In the genomic region with DNA sequence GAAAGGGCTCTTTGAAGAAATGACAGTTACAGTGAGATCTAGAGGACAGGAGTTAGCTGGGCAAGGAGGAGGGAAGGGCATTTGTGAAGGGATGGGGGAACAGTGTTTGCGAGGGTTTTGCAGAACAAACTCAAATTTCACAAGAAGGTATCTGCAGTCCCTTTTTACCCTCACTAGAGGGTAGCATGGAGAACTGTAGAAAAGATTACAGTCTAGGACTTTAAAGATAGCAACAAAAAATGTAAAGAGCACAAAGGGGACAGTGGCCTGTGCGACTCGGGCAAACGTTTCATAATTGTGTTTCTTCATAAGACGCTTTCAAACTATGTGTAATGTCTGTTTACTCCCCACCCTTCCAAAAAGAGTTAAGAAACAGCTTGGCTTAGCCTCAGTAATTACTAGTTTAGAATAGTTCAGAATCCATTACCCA, we compare ENCODE assay signal across 1 cellular context.
A peak's percentile ranks its signal among the peaks of the same experiment; 100 is the strongest.
TF ChIP-seq lines count a peak whose summit lies in the region.

No MANE protein-coding gene starts in this region.

TF ChIP-seq in HepG2, 621 proteins besides CTCF, POLR2A, EP300 and RAD21 (continued from another document and continues in another):
- TF ChIP-seq, protein P1, sequence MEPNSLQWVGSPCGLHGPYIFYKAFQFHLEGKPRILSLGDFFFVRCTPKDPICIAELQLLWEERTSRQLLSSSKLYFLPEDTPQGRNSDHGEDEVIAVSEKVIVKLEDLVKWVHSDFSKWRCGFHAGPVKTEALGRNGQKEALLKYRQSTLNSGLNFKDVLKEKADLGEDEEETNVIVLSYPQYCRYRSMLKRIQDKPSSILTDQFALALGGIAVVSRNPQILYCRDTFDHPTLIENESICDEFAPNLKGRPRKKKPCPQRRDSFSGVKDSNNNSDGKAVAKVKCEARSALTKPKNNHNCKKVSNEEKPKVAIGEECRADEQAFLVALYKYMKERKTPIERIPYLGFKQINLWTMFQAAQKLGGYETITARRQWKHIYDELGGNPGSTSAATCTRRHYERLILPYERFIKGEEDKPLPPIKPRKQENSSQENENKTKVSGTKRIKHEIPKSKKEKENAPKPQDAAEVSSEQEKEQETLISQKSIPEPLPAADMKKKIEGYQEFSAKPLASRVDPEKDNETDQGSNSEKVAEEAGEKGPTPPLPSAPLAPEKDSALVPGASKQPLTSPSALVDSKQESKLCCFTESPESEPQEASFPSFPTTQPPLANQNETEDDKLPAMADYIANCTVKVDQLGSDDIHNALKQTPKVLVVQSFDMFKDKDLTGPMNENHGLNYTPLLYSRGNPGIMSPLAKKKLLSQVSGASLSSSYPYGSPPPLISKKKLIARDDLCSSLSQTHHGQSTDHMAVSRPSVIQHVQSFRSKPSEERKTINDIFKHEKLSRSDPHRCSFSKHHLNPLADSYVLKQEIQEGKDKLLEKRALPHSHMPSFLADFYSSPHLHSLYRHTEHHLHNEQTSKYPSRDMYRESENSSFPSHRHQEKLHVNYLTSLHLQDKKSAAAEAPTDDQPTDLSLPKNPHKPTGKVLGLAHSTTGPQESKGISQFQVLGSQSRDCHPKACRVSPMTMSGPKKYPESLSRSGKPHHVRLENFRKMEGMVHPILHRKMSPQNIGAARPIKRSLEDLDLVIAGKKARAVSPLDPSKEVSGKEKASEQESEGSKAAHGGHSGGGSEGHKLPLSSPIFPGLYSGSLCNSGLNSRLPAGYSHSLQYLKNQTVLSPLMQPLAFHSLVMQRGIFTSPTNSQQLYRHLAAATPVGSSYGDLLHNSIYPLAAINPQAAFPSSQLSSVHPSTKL (CRISPR knock-in tag; IDR thresholded peaks at IDR 0.05), result peak; percentile 56; the same call in 1 of the 2 replicates
- TF ChIP-seq ZNF543 (CRISPR knock-in tag; IDR thresholded peaks at IDR 0.05) (no peak), SIX1 (CRISPR knock-in tag; IDR thresholded peaks at IDR 0.05; ENCODE audit: borderline replicate concordance) (peak; percentile 67; the same call in 1 of the 2 replicates), ZNF33B (CRISPR knock-in tag; IDR thresholded peaks at IDR 0.05) (peak; percentile 55; the same call in 1 of the 2 replicates), ZNF768 (CRISPR knock-in tag; IDR thresholded peaks at IDR 0.05) (no peak), YEATS2 (CRISPR knock-in tag; IDR thresholded peaks at IDR 0.05; ENCODE audit: borderline replicate concordance) (0 out of 2 replicates have a peak, but pooled peaks have one; percentile 29), ZNF124 (CRISPR knock-in tag; IDR thresholded peaks at IDR 0.05) (0 out of 2 replicates have a peak, but pooled peaks have one; percentile 13), ZNF678 (CRISPR knock-in tag; IDR thresholded peaks at IDR 0.05) (no peak), PAWR (CRISPR knock-in tag; IDR thresholded peaks at IDR 0.05; ENCODE audit: borderline replicate concordance) (no peak), HOXA5 (CRISPR knock-in tag; IDR thresholded peaks at IDR 0.05) (peak; percentile 34; the same call in 1 of the 2 replicates), GATAD2A (CRISPR knock-in tag; IDR thresholded peaks at IDR 0.05) (peak; percentile 84), CBX5 (CRISPR knock-in tag; IDR thresholded peaks at IDR 0.05; ENCODE audit: borderline replicate concordance) (peak; percentile 29), ZMYM4 (CRISPR knock-in tag; IDR thresholded peaks at IDR 0.05) (0 out of 2 replicates have a peak, but pooled peaks have one; percentile 29), SNAPC2 (CRISPR knock-in tag; IDR thresholded peaks at IDR 0.05) (peak; percentile 61; the same call in 1 of the 2 replicates), NONO (IDR thresholded peaks at IDR 0.05) (no peak), NONO (CRISPR knock-in tag; conservative IDR thresholded peaks at IDR 0.05) (no peak), RARA (CRISPR knock-in tag; IDR thresholded peaks at IDR 0.05) (peak; percentile 52), ZNF713 (CRISPR knock-in tag; IDR thresholded peaks at IDR 0.05) (0 out of 2 replicates have a peak, but pooled peaks have one; percentile 43), ZNF782 (CRISPR knock-in tag; IDR thresholded peaks at IDR 0.05; ENCODE audit: borderline replicate concordance) (0 out of 2 replicates have a peak, but pooled peaks have one; percentile 5), SMC3 (IDR thresholded peaks at IDR 0.05; ENCODE audit: low read length) (peak; percentile 99), ZNF20 (CRISPR knock-in tag; IDR thresholded peaks at IDR 0.05) (no peak), HIVEP1 (CRISPR knock-in tag; IDR thresholded peaks at IDR 0.05) (no peak), KDM2A (CRISPR knock-in tag; IDR thresholded peaks at IDR 0.05; ENCODE audit: borderline replicate concordance, low read depth) (no peak), IRF2 (CRISPR knock-in tag; IDR thresholded peaks at IDR 0.05) (peak; percentile 79), ZKSCAN5 (CRISPR knock-in tag; IDR thresholded peaks at IDR 0.05) (no peak), LCORL (IDR thresholded peaks at IDR 0.05) (no peak), LCORL (CRISPR knock-in tag; IDR thresholded peaks at IDR 0.05) (peak; percentile 66; the same call in 1 of the 2 replicates), SP140L (CRISPR knock-in tag; IDR thresholded peaks at IDR 0.05; ENCODE audit: borderline replicate concordance) (0 out of 2 replicates have a peak, but pooled peaks have one; percentile 25)
- TF ChIP-seq, protein P2, sequence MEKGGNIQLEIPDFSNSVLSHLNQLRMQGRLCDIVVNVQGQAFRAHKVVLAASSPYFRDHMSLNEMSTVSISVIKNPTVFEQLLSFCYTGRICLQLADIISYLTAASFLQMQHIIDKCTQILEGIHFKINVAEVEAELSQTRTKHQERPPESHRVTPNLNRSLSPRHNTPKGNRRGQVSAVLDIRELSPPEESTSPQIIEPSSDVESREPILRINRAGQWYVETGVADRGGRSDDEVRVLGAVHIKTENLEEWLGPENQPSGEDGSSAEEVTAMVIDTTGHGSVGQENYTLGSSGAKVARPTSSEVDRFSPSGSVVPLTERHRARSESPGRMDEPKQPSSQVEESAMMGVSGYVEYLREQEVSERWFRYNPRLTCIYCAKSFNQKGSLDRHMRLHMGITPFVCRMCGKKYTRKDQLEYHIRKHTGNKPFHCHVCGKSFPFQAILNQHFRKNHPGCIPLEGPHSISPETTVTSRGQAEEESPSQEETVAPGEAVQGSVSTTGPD (CRISPR knock-in tag; IDR thresholded peaks at IDR 0.05), result no peak
- TF ChIP-seq, protein P3, sequence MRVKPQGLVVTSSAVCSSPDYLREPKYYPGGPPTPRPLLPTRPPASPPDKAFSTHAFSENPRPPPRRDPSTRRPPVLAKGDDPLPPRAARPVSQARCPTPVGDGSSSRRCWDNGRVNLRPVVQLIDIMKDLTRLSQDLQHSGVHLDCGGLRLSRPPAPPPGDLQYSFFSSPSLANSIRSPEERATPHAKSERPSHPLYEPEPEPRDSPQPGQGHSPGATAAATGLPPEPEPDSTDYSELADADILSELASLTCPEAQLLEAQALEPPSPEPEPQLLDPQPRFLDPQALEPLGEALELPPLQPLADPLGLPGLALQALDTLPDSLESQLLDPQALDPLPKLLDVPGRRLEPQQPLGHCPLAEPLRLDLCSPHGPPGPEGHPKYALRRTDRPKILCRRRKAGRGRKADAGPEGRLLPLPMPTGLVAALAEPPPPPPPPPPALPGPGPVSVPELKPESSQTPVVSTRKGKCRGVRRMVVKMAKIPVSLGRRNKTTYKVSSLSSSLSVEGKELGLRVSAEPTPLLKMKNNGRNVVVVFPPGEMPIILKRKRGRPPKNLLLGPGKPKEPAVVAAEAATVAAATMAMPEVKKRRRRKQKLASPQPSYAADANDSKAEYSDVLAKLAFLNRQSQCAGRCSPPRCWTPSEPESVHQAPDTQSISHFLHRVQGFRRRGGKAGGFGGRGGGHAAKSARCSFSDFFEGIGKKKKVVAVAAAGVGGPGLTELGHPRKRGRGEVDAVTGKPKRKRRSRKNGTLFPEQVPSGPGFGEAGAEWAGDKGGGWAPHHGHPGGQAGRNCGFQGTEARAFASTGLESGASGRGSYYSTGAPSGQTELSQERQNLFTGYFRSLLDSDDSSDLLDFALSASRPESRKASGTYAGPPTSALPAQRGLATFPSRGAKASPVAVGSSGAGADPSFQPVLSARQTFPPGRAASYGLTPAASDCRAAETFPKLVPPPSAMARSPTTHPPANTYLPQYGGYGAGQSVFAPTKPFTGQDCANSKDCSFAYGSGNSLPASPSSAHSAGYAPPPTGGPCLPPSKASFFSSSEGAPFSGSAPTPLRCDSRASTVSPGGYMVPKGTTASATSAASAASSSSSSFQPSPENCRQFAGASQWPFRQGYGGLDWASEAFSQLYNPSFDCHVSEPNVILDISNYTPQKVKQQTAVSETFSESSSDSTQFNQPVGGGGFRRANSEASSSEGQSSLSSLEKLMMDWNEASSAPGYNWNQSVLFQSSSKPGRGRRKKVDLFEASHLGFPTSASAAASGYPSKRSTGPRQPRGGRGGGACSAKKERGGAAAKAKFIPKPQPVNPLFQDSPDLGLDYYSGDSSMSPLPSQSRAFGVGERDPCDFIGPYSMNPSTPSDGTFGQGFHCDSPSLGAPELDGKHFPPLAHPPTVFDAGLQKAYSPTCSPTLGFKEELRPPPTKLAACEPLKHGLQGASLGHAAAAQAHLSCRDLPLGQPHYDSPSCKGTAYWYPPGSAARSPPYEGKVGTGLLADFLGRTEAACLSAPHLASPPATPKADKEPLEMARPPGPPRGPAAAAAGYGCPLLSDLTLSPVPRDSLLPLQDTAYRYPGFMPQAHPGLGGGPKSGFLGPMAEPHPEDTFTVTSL (CRISPR knock-in tag; IDR thresholded peaks at IDR 0.05; ENCODE audit: borderline replicate concordance), result no peak
- TF ChIP-seq, protein P4, sequence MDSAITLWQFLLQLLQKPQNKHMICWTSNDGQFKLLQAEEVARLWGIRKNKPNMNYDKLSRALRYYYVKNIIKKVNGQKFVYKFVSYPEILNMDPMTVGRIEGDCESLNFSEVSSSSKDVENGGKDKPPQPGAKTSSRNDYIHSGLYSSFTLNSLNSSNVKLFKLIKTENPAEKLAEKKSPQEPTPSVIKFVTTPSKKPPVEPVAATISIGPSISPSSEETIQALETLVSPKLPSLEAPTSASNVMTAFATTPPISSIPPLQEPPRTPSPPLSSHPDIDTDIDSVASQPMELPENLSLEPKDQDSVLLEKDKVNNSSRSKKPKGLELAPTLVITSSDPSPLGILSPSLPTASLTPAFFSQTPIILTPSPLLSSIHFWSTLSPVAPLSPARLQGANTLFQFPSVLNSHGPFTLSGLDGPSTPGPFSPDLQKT (CRISPR knock-in tag; IDR thresholded peaks at IDR 0.05; ENCODE audit: borderline replicate concordance), result no peak
- TF ChIP-seq, protein P5, sequence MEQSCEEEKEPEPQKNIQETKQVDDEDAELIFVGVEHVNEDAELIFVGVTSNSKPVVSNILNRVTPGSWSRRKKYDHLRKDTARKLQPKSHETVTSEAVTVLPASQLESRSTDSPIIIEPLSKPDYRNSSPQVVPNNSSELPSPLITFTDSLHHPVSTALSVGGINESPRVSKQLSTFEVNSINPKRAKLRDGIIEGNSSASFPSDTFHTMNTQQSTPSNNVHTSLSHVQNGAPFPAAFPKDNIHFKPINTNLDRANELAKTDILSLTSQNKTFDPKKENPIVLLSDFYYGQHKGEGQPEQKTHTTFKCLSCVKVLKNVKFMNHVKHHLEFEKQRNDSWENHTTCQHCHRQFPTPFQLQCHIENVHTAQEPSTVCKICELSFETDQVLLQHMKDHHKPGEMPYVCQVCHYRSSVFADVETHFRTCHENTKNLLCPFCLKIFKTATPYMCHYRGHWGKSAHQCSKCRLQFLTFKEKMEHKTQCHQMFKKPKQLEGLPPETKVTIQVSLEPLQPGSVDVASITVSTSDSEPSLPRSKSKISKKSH (CRISPR knock-in tag; IDR thresholded peaks at IDR 0.05; ENCODE audit: borderline replicate concordance), result no peak
- TF ChIP-seq, protein P6, sequence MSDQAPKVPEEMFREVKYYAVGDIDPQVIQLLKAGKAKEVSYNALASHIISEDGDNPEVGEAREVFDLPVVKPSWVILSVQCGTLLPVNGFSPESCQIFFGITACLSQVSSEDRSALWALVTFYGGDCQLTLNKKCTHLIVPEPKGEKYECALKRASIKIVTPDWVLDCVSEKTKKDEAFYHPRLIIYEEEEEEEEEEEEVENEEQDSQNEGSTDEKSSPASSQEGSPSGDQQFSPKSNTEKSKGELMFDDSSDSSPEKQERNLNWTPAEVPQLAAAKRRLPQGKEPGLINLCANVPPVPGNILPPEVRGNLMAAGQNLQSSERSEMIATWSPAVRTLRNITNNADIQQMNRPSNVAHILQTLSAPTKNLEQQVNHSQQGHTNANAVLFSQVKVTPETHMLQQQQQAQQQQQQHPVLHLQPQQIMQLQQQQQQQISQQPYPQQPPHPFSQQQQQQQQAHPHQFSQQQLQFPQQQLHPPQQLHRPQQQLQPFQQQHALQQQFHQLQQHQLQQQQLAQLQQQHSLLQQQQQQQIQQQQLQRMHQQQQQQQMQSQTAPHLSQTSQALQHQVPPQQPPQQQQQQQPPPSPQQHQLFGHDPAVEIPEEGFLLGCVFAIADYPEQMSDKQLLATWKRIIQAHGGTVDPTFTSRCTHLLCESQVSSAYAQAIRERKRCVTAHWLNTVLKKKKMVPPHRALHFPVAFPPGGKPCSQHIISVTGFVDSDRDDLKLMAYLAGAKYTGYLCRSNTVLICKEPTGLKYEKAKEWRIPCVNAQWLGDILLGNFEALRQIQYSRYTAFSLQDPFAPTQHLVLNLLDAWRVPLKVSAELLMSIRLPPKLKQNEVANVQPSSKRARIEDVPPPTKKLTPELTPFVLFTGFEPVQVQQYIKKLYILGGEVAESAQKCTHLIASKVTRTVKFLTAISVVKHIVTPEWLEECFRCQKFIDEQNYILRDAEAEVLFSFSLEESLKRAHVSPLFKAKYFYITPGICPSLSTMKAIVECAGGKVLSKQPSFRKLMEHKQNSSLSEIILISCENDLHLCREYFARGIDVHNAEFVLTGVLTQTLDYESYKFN (CRISPR knock-in tag; conservative IDR thresholded peaks at IDR 0.05), result 0 out of 2 replicates have a peak, but pooled peaks have one; percentile 24
